22 cellular contexts compared by ENCODE assay signal in the genomic region with DNA sequence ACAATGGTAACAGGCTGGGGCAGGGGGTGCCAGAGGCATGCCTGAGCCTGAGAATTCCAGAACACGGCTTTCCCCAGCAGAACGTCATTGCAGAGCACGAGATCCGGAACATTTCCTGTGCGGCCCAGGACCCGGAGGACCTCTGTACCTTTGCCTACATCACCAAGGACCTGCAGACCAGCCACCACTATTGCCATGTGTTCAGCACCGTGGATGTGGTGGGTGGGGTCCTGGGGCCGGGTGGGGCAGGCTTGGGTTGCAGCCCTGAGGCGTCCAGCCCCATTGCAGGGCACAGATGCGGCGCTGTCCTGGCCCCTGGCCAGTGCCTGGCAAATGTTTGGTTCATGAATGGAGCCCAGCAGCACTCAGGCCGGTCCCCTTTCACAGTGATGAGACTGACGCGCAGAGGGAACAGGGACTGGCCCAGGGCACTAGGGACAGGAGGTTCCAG. TPM values are rescaled to one million over a fixed set of nuclear protein-coding genes. Genes with fewer than 3 reads are reported as not detected.
DNase-seq lines count a peak whose midpoint lies in the region; ATAC-seq lines count a peak whose summit lies in the region.
"Had no signal": no experiment of that assay in that cellular context is flagged by ENCODE, and none has a peak within 500 bp of the region (broad histone marks: within the 10 kb centered on the region; RNA-seq: fewer than 3 reads in every experiment).

No MANE protein-coding gene starts in this region.

- peak; percentile 4 for DNase-seq in activated CD4-positive, alpha-beta T cell treated with anti-CD3 and anti-CD28 coated beads for 1 hour
- no peak for DNase-seq in activated CD4-positive, alpha-beta T cell treated with anti-CD3 and anti-CD28 coated beads, Interleukin-2, amount 10 ng/mL, durations not matched to agents 7 days and 5 days
- DNase-seq in globus pallidus (ENCODE audit: low spot score) (peak; percentile 58), neuronal stem cell (ENCODE audit: low spot score) (no peak), ureter (ENCODE audit: low spot score) (peak; percentile 41), KG1 (lab: John Stamatoyannopoulos, UW) (no peak)
- DNase-seq in stimulated activated CD4-positive, alpha-beta T cell treated with anti-CD3 and anti-CD28 coated beads, Interleukin-2, amount 100 ng/mL, for 48 hours, result no peak
- DNase-seq: activated CD4-positive, alpha-beta memory T cell treated with anti-CD3 and anti-CD28 coated beads, Interleukin-2, amount 10 ng/mL, durations not matched to agents 7 days and 5 days; activated naive CD8-positive, alpha-beta T cell treated with anti-CD3 and anti-CD28 coated beads, Interleukin-2, amount 10 ng/mL, durations not matched to agents 7 days and 5 days; activated T-cell treated with anti-CD3 and anti-CD28 coated beads, Interleukin-2, amount 50 U/mL, for 48 hours; DND-41; NCI-H1436 treated with DMSO at 0.1 percent for 48 hours; NCI-H226; NK-92 treated with Interleukin-12 subunit alpha and Interleukin-12 subunit beta, amount 100 ng/mL, for 24 hours; SW 1271 had no signal

- no peak overlapping the region for H3K4me3 ChIP-seq in neuronal stem cell (ENCODE audit: low read length in 2 of 2)
- H3K4me3 ChIP-seq: ovary, thoracic aorta had no signal

- H4K91ac ChIP-seq in neuronal stem cell (ENCODE audit: low read depth, low read length, poor library complexity), result no peak overlapping the region

- no peak overlapping the region for H2AFZ ChIP-seq in neuronal stem cell (ENCODE audit: low read length)

- peaks cover 5% of the 10 kb centered on the region for H3K79me1 ChIP-seq in neuronal stem cell (ENCODE audit: low read depth, low read length)

- no peak overlapping the region for H3K27ac ChIP-seq in neuronal stem cell (replicated peaks; ENCODE audit: low read length)
- H3K27ac ChIP-seq: C4-2B, ovary had no signal

- no CpG with 5 or more reads among the region's 14 CpGs for whole genome bisulfite sequencing in neuronal stem cell (ENCODE audit: extremely low coverage in 2 of 2, insufficient read length in 2 of 2, insufficient replicate concordance in 1 of 2), 2 donors

- no peaks in the 10 kb centered on the region for H3K27me3 Mint-ChIP-seq in activated CD4-positive, alpha-beta T cell treated with anti-CD3 and anti-CD28 coated beads, Interleukin-2, amount 10 ng/mL, durations not matched to agents 7 days and 5 days
- H3K27me3 Mint-ChIP-seq: activated CD4-positive, alpha-beta memory T cell treated with anti-CD3 and anti-CD28 coated beads, Interleukin-2, amount 10 ng/mL, durations not matched to agents 7 days and 5 days; activated naive CD8-positive, alpha-beta T cell treated with anti-CD3 and anti-CD28 coated beads, Interleukin-2, amount 10 ng/mL, durations not matched to agents 7 days and 5 days had no signal

- no peak overlapping the region for H2BK5ac ChIP-seq in neuronal stem cell (ENCODE audit: low read length)

- H3K9me3 ChIP-seq in neuronal stem cell (replicated peaks in 1 of 2; ENCODE audit: control insufficient read depth in 2 of 2, insufficient read depth in 1 of 2, low read depth in 1 of 2, low read length in 2 of 2), result no peaks in the 10 kb centered on the region
- H3K9me3 ChIP-seq: ovary, thoracic aorta had no signal

- H3K36me3 Mint-ChIP-seq in activated CD4-positive, alpha-beta T cell treated with anti-CD3 and anti-CD28 coated beads, Interleukin-2, amount 10 ng/mL, durations not matched to agents 7 days and 5 days (ENCODE audit: low read depth), result no peaks in the 10 kb centered on the region
- H3K36me3 Mint-ChIP-seq: activated naive CD8-positive, alpha-beta T cell treated with anti-CD3 and anti-CD28 coated beads, Interleukin-2, amount 10 ng/mL, durations not matched to agents 7 days and 5 days had no signal

- H3K27me3 ChIP-seq in neuronal stem cell (ENCODE audit: control insufficient read depth in 3 of 3, insufficient read depth in 3 of 3, low read depth in 1 of 3, low read length in 3 of 3), result no peaks in the 10 kb centered on the region
- H3K27me3 ChIP-seq: ovary had no signal

- no peak overlapping the region for H3K27ac Mint-ChIP-seq in activated CD4-positive, alpha-beta T cell treated with anti-CD3 and anti-CD28 coated beads, Interleukin-2, amount 10 ng/mL, durations not matched to agents 7 days and 5 days
- H3K27ac Mint-ChIP-seq: activated CD4-positive, alpha-beta memory T cell treated with anti-CD3 and anti-CD28 coated beads, Interleukin-2, amount 10 ng/mL, durations not matched to agents 7 days and 5 days; activated naive CD8-positive, alpha-beta T cell treated with anti-CD3 and anti-CD28 coated beads, Interleukin-2, amount 10 ng/mL, durations not matched to agents 7 days and 5 days had no signal

- H3K9ac ChIP-seq in neuronal stem cell (ENCODE audit: low read depth, low read length, poor library complexity), result peak overlapping the region; percentile 63

- H3K4ac ChIP-seq in neuronal stem cell (ENCODE audit: low read length), result no peak overlapping the region

- H3K14ac ChIP-seq in neuronal stem cell (ENCODE audit: low read length), result no peak overlapping the region

- no peak overlapping the region for H2BK120ac ChIP-seq in neuronal stem cell (ENCODE audit: low read depth, low read length)

- H3K4me2 ChIP-seq in neuronal stem cell (ENCODE audit: insufficient read depth, low read length, poor library complexity, severe bottlenecking), result no peak overlapping the region

- no peak overlapping the region for H2BK15ac ChIP-seq in neuronal stem cell (ENCODE audit: low read length)

- no peak overlapping the region for H2BK12ac ChIP-seq in neuronal stem cell (ENCODE audit: low read length)

- CTCF ChIA-PET in activated CD4-positive, alpha-beta T cell treated with anti-CD3 and anti-CD28 coated beads, Interleukin-2, amount 10 ng/mL, durations not matched to agents 7 days and 5 days (lab: Charles Lee), result interaction anchor here (0.8 kb wide), 1 partner anchor 89 kb away, joined by 3 read pairs; no protein-coding TSS in a partner anchor

- no peak for ATAC-seq in HG02798 (IDR thresholded peaks at IDR 0.05; ENCODE audit: poor library complexity, unreplicated experiment)
- ATAC-seq: esophagus mucosa had no signal

- peaks cover 0 to 8% of the 10 kb centered on the region in 2 donors for H3K4me1 ChIP-seq in neuronal stem cell (ENCODE audit: control insufficient read depth in 2 of 2, insufficient read depth in 1 of 2, low read depth in 1 of 2, low read length in 2 of 2)

- POLR2A ChIA-PET in activated CD4-positive, alpha-beta T cell treated with anti-CD3 and anti-CD28 coated beads, Interleukin-2, amount 10 ng/mL, durations not matched to agents 7 days and 5 days (lab: Charles Lee), result no interaction called here

- H3K4me3 Mint-ChIP-seq in activated CD4-positive, alpha-beta T cell treated with anti-CD3 and anti-CD28 coated beads, Interleukin-2, amount 10 ng/mL, durations not matched to agents 7 days and 5 days, result no peak overlapping the region
- H3K4me3 Mint-ChIP-seq: activated CD4-positive, alpha-beta memory T cell treated with anti-CD3 and anti-CD28 coated beads, Interleukin-2, amount 10 ng/mL, durations not matched to agents 7 days and 5 days; activated naive CD8-positive, alpha-beta T cell treated with anti-CD3 and anti-CD28 coated beads, Interleukin-2, amount 10 ng/mL, durations not matched to agents 7 days and 5 days had no signal

- H3K23ac ChIP-seq in neuronal stem cell (ENCODE audit: low read depth, low read length, poor library complexity), result no peak overlapping the region

- H3K9me3 Mint-ChIP-seq in activated CD4-positive, alpha-beta T cell treated with anti-CD3 and anti-CD28 coated beads, Interleukin-2, amount 10 ng/mL, durations not matched to agents 7 days and 5 days, result no peaks in the 10 kb centered on the region
- H3K9me3 Mint-ChIP-seq: activated CD4-positive, alpha-beta memory T cell treated with anti-CD3 and anti-CD28 coated beads, Interleukin-2, amount 10 ng/mL, durations not matched to agents 7 days and 5 days; activated naive CD8-positive, alpha-beta T cell treated with anti-CD3 and anti-CD28 coated beads, Interleukin-2, amount 10 ng/mL, durations not matched to agents 7 days and 5 days had no signal

- peaks cover 2% of the 10 kb centered on the region for H3K4me1 Mint-ChIP-seq in activated CD4-positive, alpha-beta T cell treated with anti-CD3 and anti-CD28 coated beads, Interleukin-2, amount 10 ng/mL, durations not matched to agents 7 days and 5 days
- H3K4me1 Mint-ChIP-seq: activated CD4-positive, alpha-beta memory T cell treated with anti-CD3 and anti-CD28 coated beads, Interleukin-2, amount 10 ng/mL, durations not matched to agents 7 days and 5 days had no signal

- H3K18ac ChIP-seq in neuronal stem cell (ENCODE audit: low read length), result no peak overlapping the region

- no peak overlapping the region for H4K8ac ChIP-seq in neuronal stem cell (ENCODE audit: low read depth, low read length)

- peaks cover 28 to 85% of the 10 kb centered on the region in 2 donors for H3K36me3 ChIP-seq in neuronal stem cell (replicated peaks in 1 of 2; ENCODE audit: control insufficient read depth in 2 of 2, insufficient read depth in 2 of 2, low read length in 2 of 2)
- H3K36me3 ChIP-seq: ovary had no signal

- H2AK5ac ChIP-seq in neuronal stem cell (ENCODE audit: low read depth, low read length), result no peak overlapping the region

RNA-seq across cellular contexts. Expression of a gene that starts 57.1 kb away (rescaled TPM):
- not detected for total RNA-seq in activated CD4-positive, alpha-beta T cell treated with anti-CD3 and anti-CD28 coated beads, Interleukin-2, amount 10 ng/mL, durations not matched to agents 7 days and 5 days
- polyA plus RNA-seq in neuronal stem cell (2013, experiment 1 of 2), result 0.47 TPM
- polyA plus RNA-seq in neuronal stem cell (2013, experiment 2 of 2), result 0.40 TPM
- not detected for total RNA-seq in ureter
- total RNA-seq: activated CD4-positive, alpha-beta memory T cell treated with anti-CD3 and anti-CD28 coated beads, Interleukin-2, amount 10 ng/mL, durations not matched to agents 7 days and 5 days; activated naive CD8-positive, alpha-beta T cell treated with anti-CD3 and anti-CD28 coated beads, Interleukin-2, amount 10 ng/mL, durations not matched to agents 7 days and 5 days; esophagus mucosa; mononuclear cell; skeletal muscle tissue; thoracic aorta had no signal

Comparison
In these comparisons a context has a peak if more than half of its experiments do, and no peak if none do; other contexts are left out.
1. DNase-seq: peak in activated CD4-positive, alpha-beta T cell treated with anti-CD3 and anti-CD28 coated beads for 1 hour (single experiment), globus pallidus (single experiment) and ureter (single experiment); none in activated CD4-positive, alpha-beta T cell treated with anti-CD3 and anti-CD28 coated beads, Interleukin-2, amount 10 ng/mL, durations not matched to agents 7 days and 5 days (single experiment), neuronal stem cell (single experiment), stimulated activated CD4-positive, alpha-beta T cell treated with anti-CD3 and anti-CD28 coated beads, Interleukin-2, amount 100 ng/mL, for 48 hours (0 of 2) and KG1 (single experiment).